8 cellular contexts compared by ENCODE assay signal in genomic region chr7:102478314-102479206, GRCh38. TPM values are rescaled to one million over a fixed set of nuclear protein-coding genes. Genes with fewer than 3 reads are reported as not detected.
DNase-seq lines count a peak whose midpoint lies in the region; ATAC-seq and TF ChIP-seq lines count a peak whose summit lies in the region.
"Not testable (repeated sequence)": the region's sequence is repeated elsewhere in the genome, so short reads cannot be mapped to it uniquely, and the experiment has no call there.

Gene POLR2J, minus strand, starts transcription at chr7:102478922. Its CDS starts 62 bp downstream, at chr7:102478860.

- peak in 1 of 2 donors; percentile 21 for TF ChIP-seq POLR2A in uterus (IDR thresholded peaks at IDR 0.05)

- not testable (repeated sequence) for H2AFZ ChIP-seq in MM.1S (ENCODE audit: low read length)

- ATAC-seq in GM18519 (IDR thresholded peaks at IDR 0.05; ENCODE audit: low FRiP score, unreplicated experiment) (peak; percentile 65), HG02763 (IDR thresholded peaks at IDR 0.05; ENCODE audit: unreplicated experiment) (peak; percentile 83)

- H3F3A ChIP-seq in MM.1S (ENCODE audit: insufficient read depth, low read length): not testable (repeated sequence)

- not testable (repeated sequence) for H3K9me3 ChIP-seq in MM.1S (replicated peaks; ENCODE audit: insufficient read depth, low read length); uterus

- H3K4me2 ChIP-seq in MM.1S (ENCODE audit: low read depth, low read length): not testable (repeated sequence)

- intact Hi-C loops in uterus (cut with DNase I; ENCODE audit: low total_unique reads): not testable (repeated sequence)

- not testable (repeated sequence) for H3K36me3 ChIP-seq in MM.1S (replicated peaks; ENCODE audit: insufficient read depth, low read length); uterus

- DNase-seq in MM.1S: peak; percentile 86
- peak; percentile 100 for DNase-seq in activated CD8-positive, alpha-beta memory T cell treated with anti-CD3 and anti-CD28 coated beads for 24 hours
- DNase-seq in coronary artery (ENCODE audit: low spot score): peak; percentile 91
- peak; percentile 90 for DNase-seq in left kidney (ENCODE audit: low read depth, low spot score)
- DNase-seq in smooth muscle cell of the brain vasculature (ENCODE audit: low read depth, low spot score): peak; percentile 55
- DNase-seq in uterus: peak; percentile 82 to 91

- H3K79me2 ChIP-seq in MM.1S (ENCODE audit: low read length): not testable (repeated sequence)

- not testable (repeated sequence) for H3K27ac ChIP-seq in MM.1S (ENCODE audit: low read length)
- H3K27ac ChIP-seq in coronary artery (peak within 1 kb of the TSS in 1 of 2 donors; percentile 79), uterus (peak within 1 kb of the TSS in 1 of 2 donors; percentile 54)

- not testable (repeated sequence) for H3K27me3 ChIP-seq in MM.1S (replicated peaks; ENCODE audit: insufficient read depth, low read length); uterus

- not testable (repeated sequence) for H3K9ac ChIP-seq in MM.1S (ENCODE audit: low read length)

- not testable (repeated sequence) for H4K20me1 ChIP-seq in MM.1S (ENCODE audit: insufficient read depth, low read length)

- not testable (repeated sequence) for H3K9me2 ChIP-seq in MM.1S (replicated peaks; ENCODE audit: insufficient read depth, low read length)

- TF ChIP-seq CTCF in MM.1S (IDR thresholded peaks at IDR 0.05; ENCODE audit: low read length) (peak; percentile 7; the same call in 1 of the 2 replicates), coronary artery (IDR thresholded peaks at IDR 0.05) (peak; percentile 32), uterus (IDR thresholded peaks at IDR 0.05) (peak; percentile 55 to 64 (median 62))

- H3K4me3 ChIP-seq in MM.1S (ENCODE audit: low read length): not testable (repeated sequence)
- peak within 1 kb of the TSS; percentile 75 for H3K4me3 ChIP-seq in coronary artery
- peak within 1 kb of the TSS; percentile 52 to 56 for H3K4me3 ChIP-seq in uterus

- not testable (repeated sequence) for H3K4me1 ChIP-seq in MM.1S (ENCODE audit: low read length); uterus

RNA-seq across cellular contexts. Expression of gene POLR2J, which starts in this region (rescaled TPM):
- 10 to 100 TPM in 3 of 4 donors, 1 to 10 TPM in 1; 8.2 to 38.8 (median 14.0) TPM for total RNA-seq in uterus

Comparison
In these comparisons a context has a peak if more than half of its experiments do, and no peak if none do; other contexts are left out.
1. CTCF ChIP-seq: peak in every context shown above with its lines; median percentile 62 in uterus; 32 in coronary artery; 7 in MM.1S.